In the genomic region with DNA sequence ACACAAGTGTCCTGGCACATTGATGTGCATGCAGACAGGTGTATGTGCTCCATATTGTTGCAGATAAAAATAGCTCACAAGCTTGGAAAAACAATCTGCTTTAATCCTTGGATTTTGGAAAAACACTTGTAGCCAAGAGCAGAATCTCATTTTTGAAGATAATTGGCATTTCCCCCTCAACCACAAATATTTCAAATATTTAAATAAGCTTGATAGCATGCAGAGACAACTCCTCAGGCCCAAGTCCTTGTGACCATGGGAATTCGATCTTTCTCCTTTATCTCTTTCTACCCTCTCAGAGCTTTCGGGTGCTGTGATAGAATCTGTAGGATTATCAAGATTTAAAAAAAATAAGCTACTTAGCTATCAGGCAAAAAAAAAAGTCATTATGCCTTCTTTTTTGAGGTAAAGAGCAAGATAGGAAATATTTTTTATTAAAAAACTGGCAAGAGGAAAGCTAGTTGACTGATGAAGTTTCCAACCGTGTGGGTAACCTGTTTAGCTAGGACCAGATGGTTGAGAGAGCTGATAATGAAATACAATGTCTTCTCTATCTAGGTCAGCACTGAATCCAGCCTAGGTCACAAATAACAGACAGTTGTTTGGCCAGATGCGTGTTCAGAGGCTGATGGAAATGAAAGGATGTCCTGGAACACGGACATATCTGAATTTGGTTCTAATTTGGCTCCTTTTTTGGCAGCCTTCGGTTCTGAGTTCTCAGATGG, we compare ENCODE assay signal across 23 cellular contexts. TPM values are rescaled to one million over a fixed set of nuclear protein-coding genes. Genes with fewer than 3 reads are reported as not detected.
DNase-seq lines count a peak whose midpoint lies in the region; ATAC-seq and TF ChIP-seq lines count a peak whose summit lies in the region.
"Had no signal": no experiment of that assay in that cellular context is flagged by ENCODE, and none has a peak within 500 bp of the region (broad histone marks: within the 10 kb centered on the region; RNA-seq: fewer than 3 reads in every experiment).

No MANE protein-coding gene starts in this region.

- H3K36me3 ChIP-seq in left ventricle myocardium inferior = no peaks in the 10 kb centered on the region
- H3K36me3 ChIP-seq: gastroesophageal sphincter, stomach had no signal

- TF ChIP-seq CTCF in left ventricle myocardium inferior (IDR thresholded peaks at IDR 0.05; ENCODE audit: borderline replicate concordance) = no peak
- no peak for TF ChIP-seq CTCF in fibroblast of villous mesenchyme (IDR thresholded peaks at IDR 0.05; ENCODE audit: insufficient read depth, low read depth, low read length)

- DNase-seq in left ventricle myocardium inferior (no peak), left cardiac atrium (no peak), amniotic epithelial cell (ENCODE audit: low read depth) (peak; percentile 25), fibroblast of villous mesenchyme (ENCODE audit: low read depth) (peak; percentile 61), NCI-H2196 (lab: John Stamatoyannopoulos, UW; ENCODE audit: unreplicated experiment) (no peak), NCI-H1105 treated with DMSO at 0.1 percent for 48 hours (lab: John Stamatoyannopoulos, UW) (no peak), ecto neural progenitor cell (ENCODE audit: low spot score) (no peak)
- DNase-seq: ACHN; activated naive CD8-positive, alpha-beta T cell treated with anti-CD3 and anti-CD28 coated beads for 36 hours; activated T-cell treated with anti-CD3 and anti-CD28 coated beads, Interleukin-2, amount 50 U/mL, for 24 hours; COR-L47; endodermal cell; GF-D8; MV-4-11; NCI-H2081; NCI-H526 treated with DMSO at 0.1 percent for 48 hours; nephron progenitor cell; PC-9; retina; stomach had no signal

- no peaks in the 10 kb centered on the region for H3K27me3 ChIP-seq in left ventricle myocardium inferior (ENCODE audit: low read depth)
- H3K27me3 ChIP-seq: gastroesophageal sphincter, stomach had no signal

- peak overlapping the region; percentile 1 for H3K27ac ChIP-seq in left ventricle myocardium inferior (replicated peaks)
- H3K27ac ChIP-seq: gastroesophageal sphincter, PC-9, stomach had no signal

- no peaks in the 10 kb centered on the region for H3K4me1 ChIP-seq in left ventricle myocardium inferior
- H3K4me1 ChIP-seq: gastroesophageal sphincter, stomach had no signal

- intact Hi-C loops in left ventricle myocardium inferior (cut with micrococcal nuclease) (no loop called here), left cardiac atrium (cut with DNase I) (no loop called here)

- H3K4me3 ChIP-seq in left ventricle myocardium inferior = no peak overlapping the region
- H3K4me3 ChIP-seq in fibroblast of villous mesenchyme (ENCODE audit: low read depth, low read length) = no peak overlapping the region
- H3K4me3 ChIP-seq: gastroesophageal sphincter, PC-9, stomach had no signal

- H3K9me3 ChIP-seq in left ventricle myocardium inferior (replicated peaks) = peaks cover 25% of the 10 kb centered on the region

- ATAC-seq in left cardiac atrium (no peak), esophagus mucosa (no peak)
- ATAC-seq: gastroesophageal sphincter, HCT116 had no signal

RNA-seq across cellular contexts. Expression of gene SNRK, which starts 54.9 kb away (rescaled TPM):
- total RNA-seq in left ventricle myocardium inferior = 23.1 TPM
- 10 to 100 TPM; 20.2 to 29.3 TPM for total RNA-seq in left cardiac atrium
- 20.3 and 21.2 TPM in 2 replicates for total RNA-seq in fibroblast of villous mesenchyme
- 33.0 TPM for total RNA-seq in esophagus mucosa

Comparison
In these comparisons a context has a peak if more than half of its experiments do, and no peak if none do; other contexts are left out.
1. DNase-seq: peak in amniotic epithelial cell (single experiment) and fibroblast of villous mesenchyme (single experiment); none in left ventricle myocardium inferior (single experiment), left cardiac atrium (single experiment), NCI-H2196 (single experiment), NCI-H1105 treated with DMSO at 0.1 percent for 48 hours (single experiment) and ecto neural progenitor cell (single experiment).